In the genomic region with DNA sequence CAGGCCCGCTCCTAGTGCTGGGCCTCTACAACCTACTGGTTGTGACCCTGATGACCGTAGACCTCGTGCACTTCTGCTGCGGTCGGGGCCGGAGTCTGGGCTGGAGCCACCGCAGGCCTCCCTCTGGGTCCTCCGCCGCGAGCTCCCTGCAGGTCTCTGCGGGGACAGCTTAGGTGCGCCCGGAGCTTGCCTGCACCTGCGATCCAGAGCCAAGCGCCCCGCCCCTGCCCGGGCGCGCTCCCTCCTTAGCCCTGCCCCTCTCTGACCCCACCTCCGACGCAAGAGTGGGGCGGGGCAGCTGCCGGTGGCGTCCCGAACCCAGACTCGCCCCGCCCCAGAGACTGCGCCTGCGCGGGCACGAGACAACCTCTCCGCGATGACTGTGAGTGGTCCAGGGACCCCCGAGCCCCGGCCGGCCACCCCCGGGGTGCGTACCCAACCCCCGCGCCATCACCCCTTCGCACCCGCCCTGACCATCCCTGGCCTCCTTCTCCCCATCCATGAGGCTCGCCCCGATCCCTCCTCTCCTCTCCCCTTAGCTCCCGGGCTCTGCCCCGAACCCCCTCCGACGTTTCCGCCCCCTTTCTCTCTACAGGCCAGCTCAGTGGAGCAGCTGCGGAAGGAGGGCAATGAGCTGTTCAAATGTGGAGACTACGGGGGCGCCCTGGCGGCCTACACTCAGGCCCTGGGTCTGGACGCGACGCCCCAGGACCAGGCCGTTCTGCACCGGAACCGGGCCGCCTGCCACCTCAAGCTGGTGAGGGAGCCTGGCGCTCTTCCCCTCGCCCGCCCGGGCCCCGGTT, we compare ENCODE assay signal across 8 cellular contexts. TPM values are rescaled to one million over a fixed set of nuclear protein-coding genes. Genes with fewer than 3 reads are reported as not detected.
A peak's percentile ranks its signal among the peaks of the same experiment; 100 is the strongest.
DNase-seq lines count a peak whose midpoint lies in the region; ATAC-seq and TF ChIP-seq lines count a peak whose summit lies in the region.

Gene UNC45A, plus strand, starts transcription at position 337 of the 803 bp plus-strand sequence. Its CDS starts 40 bp downstream, at position 377.

- TF ChIP-seq CTCF in GM12872 (IDR thresholded peaks at IDR 0.05; ENCODE audit: insufficient read depth, low read depth, low read length), result 0 out of 3 replicates have a peak, but pooled peaks have one; percentile 5
- TF ChIP-seq CTCF in transverse colon (IDR thresholded peaks at IDR 0.05), result no peak

- peak within 1 kb of the TSS; percentile 53 to 87 (median 58) for H3K4me3 ChIP-seq in transverse colon

- TF ChIP-seq POLR2A in transverse colon (IDR thresholded peaks at IDR 0.05), result peak; percentile 94

- peaks cover 0 to 14% (median 6%) of the 10 kb centered on the region in 4 donors for H3K36me3 ChIP-seq in transverse colon

- H3K27ac ChIP-seq in transverse colon, result peak within 1 kb of the TSS; percentile 84 to 91 (median 90)

- WGBS in transverse colon (ENCODE audit: low coverage in 1 of 2), 2 donors, result 1% methylated on average over 48 of the region's 65 CpGs; no CpG with 5 or more reads in 1 of the 2 donors

- peak; percentile 84 for DNase-seq in NCI-H128 (lab: John Stamatoyannopoulos, UW; ENCODE audit: unreplicated experiment)
- peak; percentile 55 to 84 for DNase-seq in SW 1271 (lab: John Stamatoyannopoulos, UW)
- peak; percentile 94 for DNase-seq in activated naive CD8-positive, alpha-beta T cell treated with anti-CD3 and anti-CD28 coated beads, Interleukin-2, amount 50 U/mL, for 16 hours (ENCODE audit: low read depth, low spot score)
- DNase-seq in Right ventricle myocardium superior, result peak; percentile 97
- peak; percentile 87 for DNase-seq in pons (ENCODE audit: low spot score)
- peak; percentile 97 for DNase-seq in transverse colon

- in situ Hi-C loops in transverse colon (cut with MboI; ENCODE audit: low pct_ligation_motif_present in 1 of 4, low pct_unique_long_range_greater_than_20kb in 1 of 4, low sequenced_read_pairs in 3 of 4), result no loop called here

- no peak for TF ChIP-seq EP300 in transverse colon (IDR thresholded peaks at IDR 0.05; ENCODE audit: low read depth)

- intact Hi-C loops in Right ventricle myocardium superior (cut with DNase I), result no loop called here
- intact Hi-C loops in transverse colon (cut with DNase I; ENCODE audit: low total_unique reads), result no loop called here

- H3K9me3 ChIP-seq in transverse colon, result no peaks in the 10 kb centered on the region

- H3K4me1 ChIP-seq in transverse colon, result peaks cover 18 to 49% (median 37%) of the 10 kb centered on the region in 4 donors

- ATAC-seq in HG02678 (IDR thresholded peaks at IDR 0.05; ENCODE audit: unreplicated experiment), result peak; percentile 65
- peak; percentile 89 for ATAC-seq in Right ventricle myocardium superior (ENCODE audit: poor library complexity)

- H3K27me3 ChIP-seq in transverse colon, result no peaks in the 10 kb centered on the region

RNA-seq across cellular contexts. Expression of gene UNC45A, which starts in this region (rescaled TPM):
- total RNA-seq in Right ventricle myocardium superior (26.5 TPM), transverse colon (100 to 1,000 TPM in 1 of 4 donors, 10 to 100 TPM in 3; 34.4 to 142 (median 52.9) TPM)

Comparison
In these comparisons a context has a peak if more than half of its experiments do, and no peak if none do; other contexts are left out.
1. Peak in every context shown above with its lines: DNase-seq, ATAC-seq, H3K4me3 ChIP-seq and H3K27ac ChIP-seq.